Comparison of ENCODE assay signal across 1 cellular context in genomic region chr4:15703439-15703838, GRCh38.
TF ChIP-seq lines count a peak whose summit lies in the region.

No MANE protein-coding gene starts in this region.

TF ChIP-seq in GM23338, 12 proteins besides CTCF, POLR2A, EP300 and RAD21:
- no peak for TF ChIP-seq ETS1 (IDR thresholded peaks at IDR 0.05)
- TF ChIP-seq CREB1 (CRISPR knock-in tag; IDR thresholded peaks at IDR 0.05; ENCODE audit: low read depth): no peak
- TF ChIP-seq POLR2AphosphoS5 (IDR thresholded peaks at IDR 0.05; ENCODE audit: low read depth): no peak
- no peak for TF ChIP-seq EZH2 (IDR thresholded peaks at IDR 0.05; ENCODE audit: low read depth, unreplicated experiment)
- no peak for TF ChIP-seq STAT1 (IDR thresholded peaks at IDR 0.05; ENCODE audit: unreplicated experiment)
- TF ChIP-seq, protein P1, sequence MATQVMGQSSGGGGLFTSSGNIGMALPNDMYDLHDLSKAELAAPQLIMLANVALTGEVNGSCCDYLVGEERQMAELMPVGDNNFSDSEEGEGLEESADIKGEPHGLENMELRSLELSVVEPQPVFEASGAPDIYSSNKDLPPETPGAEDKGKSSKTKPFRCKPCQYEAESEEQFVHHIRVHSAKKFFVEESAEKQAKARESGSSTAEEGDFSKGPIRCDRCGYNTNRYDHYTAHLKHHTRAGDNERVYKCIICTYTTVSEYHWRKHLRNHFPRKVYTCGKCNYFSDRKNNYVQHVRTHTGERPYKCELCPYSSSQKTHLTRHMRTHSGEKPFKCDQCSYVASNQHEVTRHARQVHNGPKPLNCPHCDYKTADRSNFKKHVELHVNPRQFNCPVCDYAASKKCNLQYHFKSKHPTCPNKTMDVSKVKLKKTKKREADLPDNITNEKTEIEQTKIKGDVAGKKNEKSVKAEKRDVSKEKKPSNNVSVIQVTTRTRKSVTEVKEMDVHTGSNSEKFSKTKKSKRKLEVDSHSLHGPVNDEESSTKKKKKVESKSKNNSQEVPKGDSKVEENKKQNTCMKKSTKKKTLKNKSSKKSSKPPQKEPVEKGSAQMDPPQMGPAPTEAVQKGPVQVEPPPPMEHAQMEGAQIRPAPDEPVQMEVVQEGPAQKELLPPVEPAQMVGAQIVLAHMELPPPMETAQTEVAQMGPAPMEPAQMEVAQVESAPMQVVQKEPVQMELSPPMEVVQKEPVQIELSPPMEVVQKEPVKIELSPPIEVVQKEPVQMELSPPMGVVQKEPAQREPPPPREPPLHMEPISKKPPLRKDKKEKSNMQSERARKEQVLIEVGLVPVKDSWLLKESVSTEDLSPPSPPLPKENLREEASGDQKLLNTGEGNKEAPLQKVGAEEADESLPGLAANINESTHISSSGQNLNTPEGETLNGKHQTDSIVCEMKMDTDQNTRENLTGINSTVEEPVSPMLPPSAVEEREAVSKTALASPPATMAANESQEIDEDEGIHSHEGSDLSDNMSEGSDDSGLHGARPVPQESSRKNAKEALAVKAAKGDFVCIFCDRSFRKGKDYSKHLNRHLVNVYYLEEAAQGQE (IDR thresholded peaks at IDR 0.05; ENCODE audit: unreplicated experiment): no peak
- TF ChIP-seq ZNF331 (CRISPR knock-in tag; IDR thresholded peaks at IDR 0.05; ENCODE audit: low read depth): no peak
- TF ChIP-seq ZNF114 (CRISPR knock-in tag; IDR thresholded peaks at IDR 0.05): no peak
- no peak for TF ChIP-seq JUNB (IDR thresholded peaks at IDR 0.05; ENCODE audit: unreplicated experiment)
- TF ChIP-seq EZH2phosphoT487 (IDR thresholded peaks at IDR 0.05; ENCODE audit: unreplicated experiment): no peak
- TF ChIP-seq ZNF462 (CRISPR knock-in tag; IDR thresholded peaks at IDR 0.05): no peak
- no peak for TF ChIP-seq NANOG (IDR thresholded peaks at IDR 0.05; ENCODE audit: borderline replicate concordance)
